Comparison of ENCODE assay signal across 7 cellular contexts in genomic region chrX:87098477-87098876, GRCh38.
"Had no signal": no experiment of that assay in that cellular context is flagged by ENCODE, and none has a peak within 500 bp of the region (broad histone marks: within the 10 kb centered on the region; RNA-seq: fewer than 3 reads in every experiment).

No MANE protein-coding gene starts in this region.

- ATAC-seq: GM12878 had no signal

- H3K4me3 ChIP-seq: GM12878 had no signal

- DNase-seq: GDM1, GF-D8 had no signal

- FAIRE-seq: GM12878, GM12891, GM12892, GM18507, GM19239 had no signal
